ENCODE assay signal across 18 cellular contexts in genomic region chr20:3283222-3283820, GRCh38.
"Had no signal": no experiment of that assay in that cellular context is flagged by ENCODE, and none has a peak within 500 bp of the region (broad histone marks: within the 10 kb centered on the region; RNA-seq: fewer than 3 reads in every experiment).

No MANE protein-coding gene starts in this region.

- H3K27ac ChIP-seq: coronary artery, heart right ventricle, pancreas, tibial nerve had no signal

- DNase-seq: activated CD4-positive, alpha-beta T cell treated with anti-CD3 and anti-CD28 coated beads, Interleukin-2, amount 50 U/mL, for 48 hours; activated gamma-delta T cell treated with Interleukin-2 at 50 U/mL for 16 hours; activated T-cell treated with anti-CD3 and anti-CD28 coated beads, Interleukin-2, amount 50 U/mL, for 72 hours; amniotic stem cell; central memory CD4-positive, alpha-beta T cell; foreskin melanocyte; heart right ventricle; left cardiac atrium; naive B cell; pancreas; stimulated activated CD4-positive, alpha-beta T cell treated with anti-CD3 and anti-CD28 coated beads, Interleukin-2, amount 100 ng/mL, for 48 hours; stimulated activated naive CD4-positive, alpha-beta T cell; T-helper 1 cell; T1000 had no signal

- H3K4me3 Mint-ChIP-seq: activated naive CD8-positive, alpha-beta T cell; activated T-cell treated with anti-CD3 and anti-CD28 coated beads, Interleukin-2, amount 50 U/mL, for 72 hours; brain; naive B cell had no signal

- H3K4me3 ChIP-seq: coronary artery, heart right ventricle, pancreas, tibial nerve had no signal

- H3K4me1 Mint-ChIP-seq: brain, naive B cell had no signal

- H3K27ac Mint-ChIP-seq: activated naive CD8-positive, alpha-beta T cell; activated T-cell treated with anti-CD3 and anti-CD28 coated beads, Interleukin-2, amount 50 U/mL, for 72 hours had no signal

- H3K4me1 ChIP-seq: heart right ventricle, pancreas, tibial nerve had no signal

- H3K9me3 ChIP-seq: heart right ventricle, pancreas, tibial nerve had no signal

- H3K27me3 ChIP-seq: heart right ventricle, pancreas, tibial nerve had no signal

- H3K27me3 Mint-ChIP-seq: activated naive CD8-positive, alpha-beta T cell; brain; naive B cell had no signal

- H3K9me3 Mint-ChIP-seq: activated T-cell treated with anti-CD3 and anti-CD28 coated beads, Interleukin-2, amount 50 U/mL, for 72 hours; brain; naive B cell had no signal
